Comparison of ENCODE assay signal across 8 cellular contexts in the genomic region with DNA sequence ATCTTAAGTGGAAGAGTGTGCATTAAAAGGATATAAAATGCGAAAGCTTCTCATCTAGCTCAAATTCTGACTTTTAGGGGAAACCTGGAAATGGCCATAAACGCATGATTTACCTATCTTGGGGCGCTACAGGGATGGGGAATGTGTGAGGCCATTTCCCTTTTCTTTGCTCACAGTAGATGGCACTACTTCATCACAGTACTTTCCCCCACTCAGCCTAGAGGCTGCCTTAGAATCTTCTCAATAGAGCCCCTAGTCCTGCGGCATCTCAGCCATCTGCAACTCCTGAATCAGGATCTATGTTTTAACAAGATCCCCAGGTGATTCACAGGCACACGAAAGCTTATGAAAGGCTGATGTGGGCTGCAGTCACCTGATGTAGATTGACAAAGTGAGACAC.
A peak's percentile ranks its signal among the peaks of the same experiment; 100 is the strongest.
DNase-seq lines count a peak whose midpoint lies in the region; ATAC-seq and TF ChIP-seq lines count a peak whose summit lies in the region.

No MANE protein-coding gene starts in this region.

- no peak overlapping the region for H3K27ac Mint-ChIP-seq in chondrocyte (ENCODE audit: unreplicated experiment)
- no peak overlapping the region for H3K27ac Mint-ChIP-seq in activated CD4-positive, alpha-beta memory T cell treated with anti-CD3 and anti-CD28 coated beads, Interleukin-2, amount 10 ng/mL, durations not matched to agents 7 days and 5 days

- no peak overlapping the region for H4K8ac ChIP-seq in mesendoderm (ENCODE audit: low read depth, low read length)

- H3K9ac ChIP-seq in mesendoderm (ENCODE audit: low read length), result no peak overlapping the region

- no peak overlapping the region for H3K27ac ChIP-seq in mesendoderm (ENCODE audit: low read depth, low read length)

- no peak overlapping the region for H3K18ac ChIP-seq in mesendoderm (ENCODE audit: low read length)

- POLR2A ChIA-PET in activated CD4-positive, alpha-beta memory T cell treated with anti-CD3 and anti-CD28 coated beads, Interleukin-2, amount 10 ng/mL, durations not matched to agents 7 days and 5 days (lab: Charles Lee), result no interaction called here

- H2BK5ac ChIP-seq in mesendoderm (ENCODE audit: low read length), result no peak overlapping the region

- H3K79me2 ChIP-seq in mesendoderm (ENCODE audit: control insufficient read depth, insufficient read depth, low read length), result peaks cover under 1% of the 10 kb centered on the region

- H2AK5ac ChIP-seq in mesendoderm (ENCODE audit: low read length), result no peak overlapping the region

- no peak overlapping the region for H2BK15ac ChIP-seq in mesendoderm (replicated peaks; ENCODE audit: low read depth)

- peaks cover 2% of the 10 kb centered on the region for H3K4me1 ChIP-seq in mesendoderm (ENCODE audit: control insufficient read depth, low read depth, low read length)

- CTCF ChIA-PET in activated CD4-positive, alpha-beta memory T cell treated with anti-CD3 and anti-CD28 coated beads, Interleukin-2, amount 10 ng/mL, durations not matched to agents 7 days and 5 days (lab: Charles Lee), result interaction anchor here (0.6 kb wide), 1 partner anchor 438 kb away, joined by 3 read pairs; no protein-coding TSS in a partner anchor

- H3K36me3 ChIP-seq in mesendoderm (ENCODE audit: control insufficient read depth, insufficient read depth, low read length), result no peaks in the 10 kb centered on the region

- no peak overlapping the region for H3K23ac ChIP-seq in mesendoderm (ENCODE audit: low read length)

- H3K4me3 ChIP-seq in mesendoderm (ENCODE audit: low read length), result no peak overlapping the region

- DNase-seq in AG09319 (ENCODE audit: extremely low read depth, low read depth) (no peak), GM19238 (ENCODE audit: insufficient read length, low spot score) (peak; percentile 42), NCI-H526 treated with DMSO at 0.1 percent for 48 hours (lab: John Stamatoyannopoulos, UW) (peak; percentile 7), chondrocyte (ENCODE audit: low spot score) (no peak), mesendoderm (peak; percentile 71)
- DNase-seq in activated CD4-positive, CD25-positive, alpha-beta regulatory T cell treated with anti-CD3 and anti-CD28 coated beads, Interleukin-2, amount 50 U/mL, for 72 hours, result no peak
- no peak for DNase-seq in activated CD4-positive, alpha-beta memory T cell treated with anti-CD3 and anti-CD28 coated beads, Interleukin-2, amount 10 ng/mL, durations not matched to agents 7 days and 5 days

- no peak overlapping the region for H3K4me2 ChIP-seq in mesendoderm (ENCODE audit: low read length)

- no peak overlapping the region for H3K4me3 Mint-ChIP-seq in chondrocyte (ENCODE audit: unreplicated experiment)
- no peak overlapping the region for H3K4me3 Mint-ChIP-seq in activated CD4-positive, alpha-beta memory T cell treated with anti-CD3 and anti-CD28 coated beads, Interleukin-2, amount 10 ng/mL, durations not matched to agents 7 days and 5 days

- no peaks in the 10 kb centered on the region for H3K27me3 ChIP-seq in mesendoderm (ENCODE audit: insufficient read depth, low read length, poor library complexity)

- whole genome bisulfite sequencing in mesendoderm (ENCODE audit: extremely low coverage, insufficient coverage, low lambda C conversion rate), result no CpG with 5 or more reads among the region's 5 CpGs

- H3K9me3 Mint-ChIP-seq in chondrocyte (ENCODE audit: low read depth), result no peaks in the 10 kb centered on the region
- no peaks in the 10 kb centered on the region for H3K9me3 Mint-ChIP-seq in activated CD4-positive, alpha-beta memory T cell treated with anti-CD3 and anti-CD28 coated beads, Interleukin-2, amount 10 ng/mL, durations not matched to agents 7 days and 5 days

- H3K4me1 Mint-ChIP-seq in chondrocyte (ENCODE audit: low read depth), result peaks cover 63% of the 10 kb centered on the region
- H3K4me1 Mint-ChIP-seq in activated CD4-positive, alpha-beta memory T cell treated with anti-CD3 and anti-CD28 coated beads, Interleukin-2, amount 10 ng/mL, durations not matched to agents 7 days and 5 days, result peaks cover 3% of the 10 kb centered on the region

- H4K5ac ChIP-seq in mesendoderm (ENCODE audit: low read length), result no peak overlapping the region

- no peak overlapping the region for H2BK120ac ChIP-seq in mesendoderm (ENCODE audit: low read depth, low read length)

- no peaks in the 10 kb centered on the region for H3K36me3 Mint-ChIP-seq in chondrocyte (ENCODE audit: low read depth)
- H3K36me3 Mint-ChIP-seq in activated CD4-positive, alpha-beta memory T cell treated with anti-CD3 and anti-CD28 coated beads, Interleukin-2, amount 10 ng/mL, durations not matched to agents 7 days and 5 days (ENCODE audit: low read depth), result no peaks in the 10 kb centered on the region

- TF ChIP-seq CTCF in AG09319 (IDR thresholded peaks at IDR 0.05; ENCODE audit: low read depth, low read length) (peak; percentile 62), chondrocyte (IDR thresholded peaks at IDR 0.05) (peak; percentile 80)

- H3K79me1 ChIP-seq in mesendoderm (ENCODE audit: low read length), result peaks cover 8% of the 10 kb centered on the region

- ATAC-seq in HG03280 (IDR thresholded peaks at IDR 0.05; ENCODE audit: unreplicated experiment), result no peak

- H3K27me3 Mint-ChIP-seq in chondrocyte (ENCODE audit: low read depth), result no peaks in the 10 kb centered on the region
- peaks cover 14% of the 10 kb centered on the region for H3K27me3 Mint-ChIP-seq in activated CD4-positive, alpha-beta memory T cell treated with anti-CD3 and anti-CD28 coated beads, Interleukin-2, amount 10 ng/mL, durations not matched to agents 7 days and 5 days

- no peak overlapping the region for H3K4ac ChIP-seq in mesendoderm (ENCODE audit: low read depth, low read length)

- no peak overlapping the region for H3K56ac ChIP-seq in mesendoderm (ENCODE audit: low read length)

Comparison
In these comparisons a context has a peak if more than half of its experiments do, and no peak if none do; other contexts are left out.
1. DNase-seq: peak in GM19238 (single experiment), NCI-H526 treated with DMSO at 0.1 percent for 48 hours (single experiment) and mesendoderm (single experiment); none in AG09319 (single experiment), chondrocyte (single experiment), activated CD4-positive, CD25-positive, alpha-beta regulatory T cell treated with anti-CD3 and anti-CD28 coated beads, Interleukin-2, amount 50 U/mL, for 72 hours (single experiment) and activated CD4-positive, alpha-beta memory T cell treated with anti-CD3 and anti-CD28 coated beads, Interleukin-2, amount 10 ng/mL, durations not matched to agents 7 days and 5 days (single experiment).